Comparison of ENCODE assay signal across 18 cellular contexts in genomic region chrX:13837290-13837745, GRCh38. TPM values are rescaled to one million over a fixed set of nuclear protein-coding genes. Genes with fewer than 3 reads are reported as not detected.
DNase-seq lines count a peak whose midpoint lies in the region; ATAC-seq and TF ChIP-seq lines count a peak whose summit lies in the region.
"Had no signal": no experiment of that assay in that cellular context is flagged by ENCODE, and none has a peak within 500 bp of the region (broad histone marks: within the 10 kb centered on the region; RNA-seq: fewer than 3 reads in every experiment).

No MANE protein-coding gene starts in this region.

- H3K9ac ChIP-seq in neural progenitor cell = no peak overlapping the region
- H3K9ac ChIP-seq: parathyroid adenoma had no signal

- no peak for TF ChIP-seq CTCF in neural progenitor cell (IDR thresholded peaks at IDR 0.05)

- H3F3A ChIP-seq in neural progenitor cell (ENCODE audit: low read depth) = no peaks in the 10 kb centered on the region

- peaks cover 23% of the 10 kb centered on the region for H3K4me1 ChIP-seq in neural progenitor cell
- H3K4me1 ChIP-seq: heart right ventricle, parathyroid adenoma had no signal

- peak overlapping the region; percentile 41 for H3K4me3 Mint-ChIP-seq in neural progenitor cell
- no peak overlapping the region for H3K4me3 Mint-ChIP-seq in activated naive CD4-positive, alpha-beta T cell treated with anti-CD3 and anti-CD28 coated beads, Interleukin-2, amount 10 ng/mL, durations not matched to agents 7 days and 5 days
- H3K4me3 Mint-ChIP-seq: activated CD8-positive, alpha-beta T cell treated with anti-CD3 and anti-CD28 coated beads for 36 hours had no signal

- H4K20me1 ChIP-seq in neural progenitor cell (ENCODE audit: low read depth) = no peaks in the 10 kb centered on the region

- H3K36me3 ChIP-seq in neural progenitor cell = no peaks in the 10 kb centered on the region
- H3K36me3 ChIP-seq: heart right ventricle had no signal

- H3K9me3 ChIP-seq in neural progenitor cell (ENCODE audit: low read depth) = no peaks in the 10 kb centered on the region
- H3K9me3 ChIP-seq: heart right ventricle had no signal

- H3K9me3 Mint-ChIP-seq in neural progenitor cell = no peaks in the 10 kb centered on the region
- H3K9me3 Mint-ChIP-seq in activated naive CD4-positive, alpha-beta T cell treated with anti-CD3 and anti-CD28 coated beads, Interleukin-2, amount 10 ng/mL, durations not matched to agents 7 days and 5 days = no peaks in the 10 kb centered on the region
- H3K9me3 Mint-ChIP-seq: activated CD8-positive, alpha-beta T cell treated with anti-CD3 and anti-CD28 coated beads for 36 hours had no signal

- H3K4me1 Mint-ChIP-seq in neural progenitor cell = peaks cover 57% of the 10 kb centered on the region
- H3K4me1 Mint-ChIP-seq in activated naive CD4-positive, alpha-beta T cell treated with anti-CD3 and anti-CD28 coated beads, Interleukin-2, amount 10 ng/mL, durations not matched to agents 7 days and 5 days = no peaks in the 10 kb centered on the region

- no peaks in the 10 kb centered on the region for H3K36me3 Mint-ChIP-seq in neural progenitor cell
- no peaks in the 10 kb centered on the region for H3K36me3 Mint-ChIP-seq in activated naive CD4-positive, alpha-beta T cell treated with anti-CD3 and anti-CD28 coated beads, Interleukin-2, amount 10 ng/mL, durations not matched to agents 7 days and 5 days

- no peaks in the 10 kb centered on the region for H3K27me3 ChIP-seq in neural progenitor cell

- H3K27ac Mint-ChIP-seq in neural progenitor cell = peak overlapping the region; percentile 82
- H3K27ac Mint-ChIP-seq in activated naive CD4-positive, alpha-beta T cell treated with anti-CD3 and anti-CD28 coated beads, Interleukin-2, amount 10 ng/mL, durations not matched to agents 7 days and 5 days = no peak overlapping the region
- H3K27ac Mint-ChIP-seq: activated CD8-positive, alpha-beta T cell treated with anti-CD3 and anti-CD28 coated beads for 36 hours had no signal

- H3K27me3 Mint-ChIP-seq in neural progenitor cell (ENCODE audit: insufficient read depth, low read depth) = no peaks in the 10 kb centered on the region
- no peaks in the 10 kb centered on the region for H3K27me3 Mint-ChIP-seq in activated naive CD4-positive, alpha-beta T cell treated with anti-CD3 and anti-CD28 coated beads, Interleukin-2, amount 10 ng/mL, durations not matched to agents 7 days and 5 days

- no peaks in the 10 kb centered on the region for H3K79me2 ChIP-seq in neural progenitor cell (ENCODE audit: low read depth)
- H3K79me2 ChIP-seq: parathyroid adenoma had no signal

- ATAC-seq in HG03139 (IDR thresholded peaks at IDR 0.05; ENCODE audit: unreplicated experiment) = no peak
- ATAC-seq: activated CD8-positive, alpha-beta T cell treated with anti-CD3 and anti-CD28 coated beads for 36 hours; heart right ventricle; Right ventricle myocardium inferior had no signal

- DNase-seq in COLO829 (ENCODE audit: low spot score) (peak; percentile 30), T1000 (lab: John Stamatoyannopoulos, UW) (peak; percentile 0), globus pallidus (ENCODE audit: low spot score) (peak; percentile 74), neural progenitor cell (ENCODE audit: low spot score) (peak; percentile 31), NCI-H446 (lab: John Stamatoyannopoulos, UW) (no peak), SHP77 treated with DMSO at 0.1 percent for 48 hours (lab: John Stamatoyannopoulos, UW) (no peak)
- no peak for DNase-seq in activated naive CD4-positive, alpha-beta T cell treated with anti-CD3 and anti-CD28 coated beads, Interleukin-2, amount 10 ng/mL, durations not matched to agents 7 days and 5 days
- DNase-seq: activated CD8-positive, alpha-beta T cell treated with anti-CD3 and anti-CD28 coated beads for 36 hours; activated effector memory CD4-positive, alpha-beta T cell treated with anti-CD3 and anti-CD28 coated beads, Interleukin-2, amount 50 U/mL, for 16 hours; heart right ventricle; Karpas-422; NCI-H1694; stimulated activated CD4-positive, alpha-beta T cell treated with anti-CD3 and anti-CD28 coated beads, Interleukin-1b, Interleukin-23, amount 100 ng/mL, for 48 hours; T-helper 9 cell had no signal

- CTCF ChIA-PET in activated naive CD4-positive, alpha-beta T cell treated with anti-CD3 and anti-CD28 coated beads, Interleukin-2, amount 10 ng/mL, durations not matched to agents 7 days and 5 days (lab: Charles Lee) = no interaction called here

- no peak overlapping the region for H3K27ac ChIP-seq in neural progenitor cell
- H3K27ac ChIP-seq: heart right ventricle, parathyroid adenoma had no signal

- H2AFZ ChIP-seq in neural progenitor cell (replicated peaks) = no peak overlapping the region
- H2AFZ ChIP-seq: parathyroid adenoma had no signal

- peak overlapping the region; percentile 18 for H3K4me3 ChIP-seq in neural progenitor cell
- H3K4me3 ChIP-seq: heart right ventricle had no signal

- H3K4me2 ChIP-seq in neural progenitor cell = peak overlapping the region; percentile 45

RNA-seq across cellular contexts. Expression of gene GPM6B, which starts 20.4 kb away (rescaled TPM):
- total RNA-seq in neural progenitor cell (ENCODE audit: low replicate concordance) = 49.6 and 69.2 TPM in 2 replicates
- total RNA-seq: activated CD8-positive, alpha-beta T cell treated with anti-CD3 and anti-CD28 coated beads for 36 hours; lung microvascular endothelial cell had no signal

Comparison
In these comparisons a context has a peak if more than half of its experiments do, and no peak if none do; other contexts are left out.
1. DNase-seq: peak in COLO829 (single experiment), T1000 (single experiment), globus pallidus (single experiment) and neural progenitor cell (single experiment); none in NCI-H446 (0 of 2), SHP77 treated with DMSO at 0.1 percent for 48 hours (single experiment) and activated naive CD4-positive, alpha-beta T cell treated with anti-CD3 and anti-CD28 coated beads, Interleukin-2, amount 10 ng/mL, durations not matched to agents 7 days and 5 days (single experiment).